ENCODE assay signal across 8 cellular contexts in the genomic region with DNA sequence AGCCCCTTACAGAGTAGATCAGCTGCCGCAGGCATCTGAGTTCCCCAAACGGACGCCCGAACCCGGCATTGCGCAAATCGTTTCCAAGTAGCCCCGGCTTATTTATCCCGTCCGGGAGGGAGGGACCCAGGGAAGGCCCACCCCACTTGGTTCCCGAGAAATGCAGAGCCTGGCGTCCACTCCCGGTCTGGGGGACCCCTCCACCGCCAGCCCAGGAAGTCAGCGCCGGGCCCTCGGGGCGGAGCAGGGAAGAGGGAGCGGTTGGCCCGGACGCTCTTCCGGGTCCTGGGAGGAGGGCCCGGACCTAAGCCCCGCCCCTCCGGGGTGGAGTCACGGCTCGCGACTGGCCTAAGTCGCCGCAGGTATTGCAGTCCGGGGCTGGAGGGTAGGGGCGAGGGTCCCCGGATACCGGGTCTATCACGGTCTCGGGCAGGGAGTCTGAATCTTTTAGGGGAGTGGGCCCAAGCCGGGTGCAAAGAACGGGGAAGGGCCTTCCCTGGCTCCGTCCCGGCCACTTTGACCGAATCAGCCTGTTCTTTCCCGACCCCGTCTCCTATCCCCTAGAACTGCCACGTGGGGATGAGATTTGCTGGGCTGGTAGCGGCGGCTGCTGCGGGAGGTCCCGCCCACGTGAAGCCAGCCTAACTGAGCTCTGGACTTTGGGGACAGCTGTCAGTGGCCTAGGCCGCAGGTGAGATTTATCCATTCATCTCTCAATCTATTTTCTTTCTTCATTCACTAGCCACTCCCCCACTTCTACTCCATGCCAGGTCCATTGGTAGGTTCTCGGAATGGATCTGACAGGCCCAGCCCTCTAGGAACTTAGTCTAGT. TPM values are rescaled to one million over a fixed set of nuclear protein-coding genes. Genes with fewer than 3 reads are reported as not detected.
DNase-seq lines count a peak whose midpoint lies in the region; ATAC-seq, FAIRE-seq and TF ChIP-seq lines count a peak whose summit lies in the region.

A gene with protein sequence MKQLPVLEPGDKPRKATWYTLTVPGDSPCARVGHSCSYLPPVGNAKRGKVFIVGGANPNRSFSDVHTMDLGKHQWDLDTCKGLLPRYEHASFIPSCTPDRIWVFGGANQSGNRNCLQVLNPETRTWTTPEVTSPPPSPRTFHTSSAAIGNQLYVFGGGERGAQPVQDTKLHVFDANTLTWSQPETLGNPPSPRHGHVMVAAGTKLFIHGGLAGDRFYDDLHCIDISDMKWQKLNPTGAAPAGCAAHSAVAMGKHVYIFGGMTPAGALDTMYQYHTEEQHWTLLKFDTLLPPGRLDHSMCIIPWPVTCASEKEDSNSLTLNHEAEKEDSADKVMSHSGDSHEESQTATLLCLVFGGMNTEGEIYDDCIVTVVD (plus strand): TSS at position 327 of the 832 bp plus-strand sequence. CDS start 2,472 bp downstream, outside the sequence.

- H3K79me2 ChIP-seq in H1 (ENCODE audit: control insufficient read depth in 1 of 2, insufficient read depth in 2 of 2, low read length in 2 of 2), result no peaks in the 10 kb centered on the region
- H3K79me2 ChIP-seq in mesendoderm (ENCODE audit: control insufficient read depth, insufficient read depth, low read length), result peaks cover 2% of the 10 kb centered on the region

- peaks cover 0 to 3% (median 0%) of the 10 kb centered on the region in 4 experiments; a peak in 2 of 7 replicates for H3K4me1 ChIP-seq in H1 (replicated peaks in 1 of 4; ENCODE audit: control insufficient read depth in 3 of 4, insufficient read depth in 4 of 4, low read length in 3 of 4)
- H3K4me1 ChIP-seq in mesendoderm (ENCODE audit: control insufficient read depth, low read depth, low read length), result peaks cover 4% of the 10 kb centered on the region

- H4K5ac ChIP-seq in H1 (ENCODE audit: insufficient read length, low read depth, low read length) (peak within 1 kb of the TSS; percentile 36), mesendoderm (ENCODE audit: low read length) (no peak within 1 kb of the TSS)

- H3K56ac ChIP-seq in H1 (replicated peaks; ENCODE audit: insufficient read length, low read depth, low read length) (peak within 1 kb of the TSS; percentile 46), mesendoderm (ENCODE audit: low read length) (peak within 1 kb of the TSS; percentile 95)

- WGBS in H1 (ENCODE audit: extremely low coverage in 1 of 2, insufficient coverage in 1 of 2, insufficient read length in 1 of 2, insufficient replicate concordance in 2 of 2, low coverage in 1 of 2, low lambda C conversion rate in 2 of 2, missing lambda C conversion rate in 1 of 2), 2 experiments, result 4% methylated on average over 39 of the region's 51 CpGs; no CpG with 5 or more reads in 1 of the 2 experiments
- no CpG with 5 or more reads among the region's 51 CpGs for WGBS in mesendoderm (ENCODE audit: extremely low coverage, insufficient coverage, low lambda C conversion rate)

- CTCF ChIA-PET in H1 (lab: Charles Lee; ENCODE audit: partially characterized antibody), result interaction anchor here (1.3 kb wide), 1 partner anchor 361 kb away, joined by 3 read pairs; no protein-coding TSS in a partner anchor

- no peak for TF ChIP-seq EP300 in H1 (IDR thresholded peaks at IDR 0.05; ENCODE audit: borderline replicate concordance in 1 of 2, low read depth in 2 of 2, low read length in 2 of 2)

- peak; percentile 91 for ATAC-seq in GM19468 (IDR thresholded peaks at IDR 0.05; ENCODE audit: extremely low read depth, unreplicated experiment)

- peak within 1 kb of the TSS; percentile 85; the same call in 1 of the 2 replicates for H2AFZ ChIP-seq in H1 (ENCODE audit: low read length)

- H3K4me2 ChIP-seq in H1 (ENCODE audit: insufficient read depth in 1 of 2, low read depth in 2 of 2, low read length in 2 of 2) (peak within 1 kb of the TSS; percentile 35 to 81), mesendoderm (ENCODE audit: low read length) (peak within 1 kb of the TSS; percentile 87)

- no peak within 1 kb of the TSS for H2BK12ac ChIP-seq in H1 (ENCODE audit: low read depth, low read length)

- no peaks in the 10 kb centered on the region for H3K9me3 ChIP-seq in H1 (ENCODE audit: insufficient read depth in 2 of 2, low read depth in 1 of 2, low read length in 1 of 2)

- H3K18ac ChIP-seq in H1 (ENCODE audit: extremely low read depth, low read length) (peak within 1 kb of the TSS; percentile 60), mesendoderm (ENCODE audit: low read length) (peak within 1 kb of the TSS; percentile 100)

- no peaks in the 10 kb centered on the region for H4K20me1 ChIP-seq in H1 (replicated peaks in 1 of 2; ENCODE audit: control insufficient read depth in 1 of 2, insufficient read depth in 2 of 2, low read length in 2 of 2)

- H2BK120ac ChIP-seq in H1 (replicated peaks; ENCODE audit: low read depth, low read length) (no peak within 1 kb of the TSS), mesendoderm (ENCODE audit: low read depth, low read length) (no peak within 1 kb of the TSS)

- POLR2A ChIA-PET in H1 (lab: Charles Lee; ENCODE audit: partially characterized antibody), result interaction anchor here (0.5 to 3.3 kb wide), 15 partner anchors 9 to 339 kb away, joined by 3 to 24 read pairs (median 3); a partner anchor contains a TSS

- H3K27me3 ChIP-seq in H1 (replicated peaks in 1 of 4; ENCODE audit: control insufficient read depth in 3 of 4, extremely low read depth in 1 of 4, insufficient read depth in 3 of 4, low read length in 3 of 4) (no peaks in the 10 kb centered on the region), mesendoderm (ENCODE audit: insufficient read depth, low read length, poor library complexity) (no peaks in the 10 kb centered on the region)

- H4K8ac ChIP-seq in H1 (ENCODE audit: extremely low read depth, insufficient read depth, low read length), result peak within 1 kb of the TSS; percentile 71
- peak within 1 kb of the TSS; percentile 100 for H4K8ac ChIP-seq in mesendoderm (ENCODE audit: low read depth, low read length)

- H2AK5ac ChIP-seq in H1 (ENCODE audit: low read depth, low read length) (no peak within 1 kb of the TSS), mesendoderm (ENCODE audit: low read length) (no peak within 1 kb of the TSS)

- no peak within 1 kb of the TSS for H4K91ac ChIP-seq in H1 (replicated peaks; ENCODE audit: insufficient read length, low read length)

- H3K14ac ChIP-seq in H1 (ENCODE audit: insufficient read length), result no peak within 1 kb of the TSS

- H3K4ac ChIP-seq in H1 (replicated peaks; ENCODE audit: insufficient read length, low read depth, low read length) (no peak within 1 kb of the TSS), mesendoderm (ENCODE audit: low read depth, low read length) (peak within 1 kb of the TSS; percentile 78)

- H3K23me2 ChIP-seq in H1 (ENCODE audit: low read depth, low read length), result peaks cover 6% of the 10 kb centered on the region

- H3K27ac ChIP-seq in H1 (ENCODE audit: low read depth, low read length), result no peak within 1 kb of the TSS
- H3K27ac ChIP-seq in mesendoderm (ENCODE audit: low read depth, low read length), result peak within 1 kb of the TSS; percentile 88

- H2BK15ac ChIP-seq in H1 (ENCODE audit: low read length) (no peak within 1 kb of the TSS), mesendoderm (replicated peaks; ENCODE audit: low read depth) (no peak within 1 kb of the TSS)

- 0 out of 2 replicates have a peak within 1 kb of the TSS, but pooled peaks have one; percentile 52 for H2BK5ac ChIP-seq in H1 (ENCODE audit: low read depth, low read length)
- H2BK5ac ChIP-seq in mesendoderm (ENCODE audit: low read length), result no peak within 1 kb of the TSS

- H3K9ac ChIP-seq in H1 (replicated peaks in 1 of 4; ENCODE audit: extremely low read depth in 1 of 4, low read depth in 3 of 4, low read length in 3 of 4) (peak within 1 kb of the TSS in 3 of 4 experiments; percentile 76 to 79 (median 79); a peak in 6 of 7 replicates), mesendoderm (ENCODE audit: low read length) (peak within 1 kb of the TSS; percentile 90)

- H3K4me3 ChIP-seq in H1 (ENCODE audit: extremely low read depth in 1 of 4, insufficient read depth in 2 of 4, low read depth in 3 of 4, low read length in 4 of 4) (peak within 1 kb of the TSS; percentile 59 to 88 (median 80)), mesendoderm (ENCODE audit: low read length) (peak within 1 kb of the TSS; percentile 84)

- no peak for FAIRE-seq in H1 (lab: Jason Lieb, UNC)

- H3K23ac ChIP-seq in H1 (ENCODE audit: insufficient read length), result no peak within 1 kb of the TSS
- H3K23ac ChIP-seq in mesendoderm (ENCODE audit: low read length), result no peak within 1 kb of the TSS

- no peak within 1 kb of the TSS for H2BK20ac ChIP-seq in H1 (ENCODE audit: low read length)

- DNase-seq in CMK (ENCODE audit: low read depth), result peak; percentile 81
- peak; percentile 65 for DNase-seq in HS-5 (ENCODE audit: low read depth)
- peak; percentile 92 for DNase-seq in NOMO-1 treated with DMSO at 0.1 percent for 48 hours (lab: John Stamatoyannopoulos, UW; ENCODE audit: unreplicated experiment)
- DNase-seq in activated CD8-positive, alpha-beta memory T cell treated with anti-CD3 and anti-CD28 coated beads for 48 hours (ENCODE audit: low read depth in 2 of 3, low spot score in 2 of 3), result peak; percentile 76 to 89 (median 82)
- DNase-seq in H1 (ENCODE audit: low read depth in 1 of 2, low spot score in 2 of 2), result peak; percentile 90 to 98
- DNase-seq in mesendoderm, result peak; percentile 97
- peak; percentile 81 for DNase-seq in stimulated activated CD8-positive, alpha-beta memory T cell treated with anti-CD3 and anti-CD28 coated beads, Interleukin-15, amount 100 ng/mL, for 1 hour (ENCODE audit: low read depth)

- no peak for TF ChIP-seq RAD21 in H1 (IDR thresholded peaks at IDR 0.05 in 1 of 2, conservative IDR thresholded peaks at IDR 0.05 in 1 of 2; ENCODE audit: low read depth in 2 of 2, low read length in 2 of 2)

- no peak for TF ChIP-seq CTCF in H1 (IDR thresholded peaks at IDR 0.05; ENCODE audit: control extremely low read depth in 1 of 3, insufficient read depth in 1 of 3, low read depth in 1 of 3, low read length in 3 of 3)

- H3K79me1 ChIP-seq in H1 (ENCODE audit: low read depth, low read length) (no peaks in the 10 kb centered on the region), mesendoderm (ENCODE audit: low read length) (peaks cover 2% of the 10 kb centered on the region)

- TF ChIP-seq POLR2A in H1 (IDR thresholded peaks at IDR 0.05; ENCODE audit: control extremely low read depth in 1 of 2, low read depth in 2 of 2, low read length in 2 of 2), result peak; percentile 72 to 91

- H3K36me3 ChIP-seq in H1 (ENCODE audit: control insufficient read depth in 2 of 4, insufficient read depth in 4 of 4, low read length in 3 of 4), result peaks cover 0 to 5% (median 2%) of the 10 kb centered on the region in 4 experiments; a peak in 3 of 8 replicates
- H3K36me3 ChIP-seq in mesendoderm (ENCODE audit: control insufficient read depth, insufficient read depth, low read length), result peaks cover 2% of the 10 kb centered on the region

RNA-seq across cellular contexts. Expression of the gene that starts here (rescaled TPM):
- total RNA-seq in H1 (2021; fragmentation: NEBNext Ultra II Directional; extraction: Animal tissue kit (Norgen Biotek cat#: 25700)), result 32.6 and 34.3 TPM in 2 replicates
- 25.4 and 26.3 TPM in 2 replicates for polyA plus RNA-seq in H1 (2011; rRNA removed)
- polyA plus RNA-seq in H1 (2011; cell fraction: cytosol; rRNA removed), result 34.1 TPM
- 21.3 TPM for polyA plus RNA-seq in H1 (2011; cell fraction: nucleus; rRNA removed)
- polyA plus RNA-seq in H1 (2012, experiment 1 of 2), result 35.3 to 41.9 TPM (median 38.1 TPM) in 4 replicates
- polyA plus RNA-seq in H1 (2012, experiment 2 of 2), result 45.9 TPM
- 20.6 TPM for polyA plus RNA-seq in H1 (2013, experiment 1 of 2)
- 22.0 TPM for polyA plus RNA-seq in H1 (2013, experiment 2 of 2)
- 23.2 and 25.1 TPM in 2 replicates for polyA minus RNA-seq in H1 (2011; rRNA and poly(A)+ RNA removed)
- 9.4 TPM for polyA minus RNA-seq in H1 (2011; cell fraction: cytosol; rRNA and poly(A)+ RNA removed)
- polyA minus RNA-seq in H1 (2011; cell fraction: nucleus; rRNA and poly(A)+ RNA removed), result 10.3 TPM
- 31.5 TPM for polyA plus RNA-seq in mesendoderm (2013, experiment 1 of 2)
- polyA plus RNA-seq in mesendoderm (2013, experiment 2 of 2), result 32.7 TPM
